12 cellular contexts compared by ENCODE assay signal in genomic region chr22:46373838-46374662, GRCh38.
A peak's percentile ranks its signal among the peaks of the same experiment; 100 is the strongest.
DNase-seq lines count a peak whose midpoint lies in the region; ATAC-seq, FAIRE-seq and TF ChIP-seq lines count a peak whose summit lies in the region.
"Had no signal": no experiment of that assay in that cellular context is flagged by ENCODE, and none has a peak within 500 bp of the region (broad histone marks: within the 10 kb centered on the region; RNA-seq: fewer than 3 reads in every experiment).

No MANE protein-coding gene starts in this region.

- H3K27ac Mint-ChIP-seq in central memory CD8-positive, alpha-beta T cell (ENCODE audit: low read depth): peak overlapping the region; percentile 71
- peak overlapping the region; percentile 26 for H3K27ac Mint-ChIP-seq in stimulated activated effector memory CD8-positive, alpha-beta T cell treated with anti-CD3 and anti-CD28 coated beads, Interleukin-12 subunit alpha, Interleukin-12 subunit beta, amount 100 ng/mL, for 72 hours

- peaks cover 5% of the 10 kb centered on the region for H3K36me3 Mint-ChIP-seq in central memory CD8-positive, alpha-beta T cell (ENCODE audit: insufficient read depth)
- H3K36me3 Mint-ChIP-seq in stimulated activated effector memory CD8-positive, alpha-beta T cell treated with anti-CD3 and anti-CD28 coated beads, Interleukin-12 subunit alpha, Interleukin-12 subunit beta, amount 100 ng/mL, for 72 hours: no peaks in the 10 kb centered on the region

- DNase-seq in NCI-H345 (lab: John Stamatoyannopoulos, UW) (peak; percentile 13), NCI-H345 treated with DMSO at 0.1 percent for 48 hours (lab: John Stamatoyannopoulos, UW; ENCODE audit: unreplicated experiment) (no peak), RCC 7860 (ENCODE audit: low spot score) (peak; percentile 90), GM13977 (ENCODE audit: low spot score) (no peak), NCI-H82 (lab: John Stamatoyannopoulos, UW) (no peak)
- DNase-seq in central memory CD8-positive, alpha-beta T cell (ENCODE audit: low spot score in 2 of 2): peak in 1 of 2 donors; percentile 48
- DNase-seq in stimulated activated effector memory CD8-positive, alpha-beta T cell treated with anti-CD3 and anti-CD28 coated beads, Interleukin-12 subunit alpha, Interleukin-12 subunit beta, amount 100 ng/mL, for 72 hours (ENCODE audit: low spot score in 2 of 2): peak in 1 of 2 donors; percentile 19
- DNase-seq: MG63 had no signal

- H3K4me1 Mint-ChIP-seq in central memory CD8-positive, alpha-beta T cell: peaks cover 53% of the 10 kb centered on the region
- peaks cover 56% of the 10 kb centered on the region for H3K4me1 Mint-ChIP-seq in stimulated activated effector memory CD8-positive, alpha-beta T cell treated with anti-CD3 and anti-CD28 coated beads, Interleukin-12 subunit alpha, Interleukin-12 subunit beta, amount 100 ng/mL, for 72 hours

- peak; percentile 93 for FAIRE-seq in RCC 7860 (lab: Jason Lieb, UNC)
- FAIRE-seq: endometrium, GM18507 had no signal

- H3K4me3 Mint-ChIP-seq in central memory CD8-positive, alpha-beta T cell: peak overlapping the region; percentile 65
- H3K4me3 Mint-ChIP-seq in stimulated activated effector memory CD8-positive, alpha-beta T cell treated with anti-CD3 and anti-CD28 coated beads, Interleukin-12 subunit alpha, Interleukin-12 subunit beta, amount 100 ng/mL, for 72 hours: peak overlapping the region; percentile 50

- peaks cover 5% of the 10 kb centered on the region for H3K9me3 Mint-ChIP-seq in central memory CD8-positive, alpha-beta T cell
- peaks cover 4% of the 10 kb centered on the region for H3K9me3 Mint-ChIP-seq in stimulated activated effector memory CD8-positive, alpha-beta T cell treated with anti-CD3 and anti-CD28 coated beads, Interleukin-12 subunit alpha, Interleukin-12 subunit beta, amount 100 ng/mL, for 72 hours

- in situ Hi-C loops in GM13977 (cut with MboI; ENCODE audit: low pct_unique_long_range_greater_than_20kb, low sequenced_read_pairs, unreplicated experiment): no loop called here

- no peaks in the 10 kb centered on the region for H3K27me3 Mint-ChIP-seq in central memory CD8-positive, alpha-beta T cell

- ATAC-seq in central memory CD8-positive, alpha-beta T cell (replicated peaks; ENCODE audit: extremely low read depth, poor library complexity, severe bottlenecking): peak; percentile 24
- ATAC-seq in stimulated activated effector memory CD8-positive, alpha-beta T cell treated with anti-CD3 and anti-CD28 coated beads, Interleukin-12 subunit alpha, Interleukin-12 subunit beta, amount 100 ng/mL, for 72 hours: peak; percentile 72
- ATAC-seq in GM18858 (IDR thresholded peaks at IDR 0.05; ENCODE audit: unreplicated experiment): no peak
- ATAC-seq: Right ventricle myocardium inferior had no signal

- TF ChIP-seq CTCF in GM13977 (IDR thresholded peaks at IDR 0.05; ENCODE audit: extremely low read depth, insufficient read depth, missing control alignments): no peak

Comparison
In these comparisons a context has a peak if more than half of its experiments do, and no peak if none do; other contexts are left out.
1. DNase-seq: peak in NCI-H345 (single experiment) and RCC 7860 (single experiment); none in NCI-H345 treated with DMSO at 0.1 percent for 48 hours (single experiment), GM13977 (single experiment) and NCI-H82 (single experiment).